ENCODE assay signal across 11 cellular contexts in genomic region chr16:66844009-66844341, GRCh38. TPM values are rescaled to one million over a fixed set of nuclear protein-coding genes. Genes with fewer than 3 reads are reported as not detected.
A peak's percentile ranks its signal among the peaks of the same experiment; 100 is the strongest.
DNase-seq lines count a peak whose midpoint lies in the region; ATAC-seq, FAIRE-seq and TF ChIP-seq lines count a peak whose summit lies in the region.
"Had no signal": no experiment of that assay in that cellular context is flagged by ENCODE, and none has a peak within 500 bp of the region (broad histone marks: within the 10 kb centered on the region; RNA-seq: fewer than 3 reads in every experiment).

No MANE protein-coding gene starts in this region.

- peaks cover 39% of the 10 kb centered on the region for H3K27me3 ChIP-seq in astrocyte (ENCODE audit: insufficient read depth, low read length)
- peaks cover 29% of the 10 kb centered on the region for H3K27me3 ChIP-seq in lower lobe of right lung (ENCODE audit: low read depth)
- H3K27me3 ChIP-seq in stomach: peaks cover 5 to 59% (median 36%) of the 10 kb centered on the region in 3 donors
- peaks cover 31% of the 10 kb centered on the region for H3K27me3 ChIP-seq in BE2C

- no peaks in the 10 kb centered on the region for H3K9me3 Mint-ChIP-seq in activated CD8-positive, alpha-beta memory T cell treated with anti-CD3 and anti-CD28 coated beads, Interleukin-2, amount 10 ng/mL, durations not matched to agents 7 days and 5 days (ENCODE audit: low read depth)
- peaks cover 11% of the 10 kb centered on the region for H3K9me3 Mint-ChIP-seq in astrocyte (ENCODE audit: unreplicated experiment)

- TF ChIP-seq CTCF in astrocyte (IDR thresholded peaks at IDR 0.05; ENCODE audit: insufficient read depth, low read depth, low read length) (no peak), lower lobe of right lung (IDR thresholded peaks at IDR 0.05) (no peak), stomach (IDR thresholded peaks at IDR 0.05) (no peak), BE2C (IDR thresholded peaks at IDR 0.05; ENCODE audit: low read depth, low read length) (no peak)

- H3K27ac Mint-ChIP-seq in activated CD8-positive, alpha-beta memory T cell treated with anti-CD3 and anti-CD28 coated beads, Interleukin-2, amount 10 ng/mL, durations not matched to agents 7 days and 5 days: no peak overlapping the region
- H3K27ac Mint-ChIP-seq in astrocyte (ENCODE audit: unreplicated experiment): no peak overlapping the region

- H3K4me1 Mint-ChIP-seq in activated CD8-positive, alpha-beta memory T cell treated with anti-CD3 and anti-CD28 coated beads, Interleukin-2, amount 10 ng/mL, durations not matched to agents 7 days and 5 days: peaks cover 20% of the 10 kb centered on the region
- H3K4me1 Mint-ChIP-seq in astrocyte (ENCODE audit: low read depth, unreplicated experiment): peaks cover 5% of the 10 kb centered on the region

- H3K9me3 ChIP-seq in astrocyte (ENCODE audit: insufficient read depth, low read depth, low read length) (no peaks in the 10 kb centered on the region), lower lobe of right lung (no peaks in the 10 kb centered on the region), stomach (no peaks in the 10 kb centered on the region), BE2C (no peaks in the 10 kb centered on the region)

- CTCF ChIA-PET in activated CD8-positive, alpha-beta memory T cell treated with anti-CD3 and anti-CD28 coated beads, Interleukin-2, amount 10 ng/mL, durations not matched to agents 7 days and 5 days (lab: Charles Lee): interaction anchor here (2.5 to 5.4 kb wide), 2 partner anchors 14 to 24 kb away, joined by 12 to 47 read pairs; partner anchors contain the start of gene NAE1

- no peak for ATAC-seq in activated CD8-positive, alpha-beta memory T cell treated with anti-CD3 and anti-CD28 coated beads, Interleukin-2, amount 10 ng/mL, durations not matched to agents 7 days and 5 days
- peak in 1 of 2 donors; percentile 35 for ATAC-seq in lower lobe of right lung

- WGBS in stomach, 5 donors: 6 to 53% (median 19%) methylated on average over 6 to 14 of the region's 14 CpGs

- peaks cover 5% of the 10 kb centered on the region for H4K20me1 ChIP-seq in astrocyte (ENCODE audit: insufficient read depth, low read length)

- no peaks in the 10 kb centered on the region for H3K36me3 Mint-ChIP-seq in activated CD8-positive, alpha-beta memory T cell treated with anti-CD3 and anti-CD28 coated beads, Interleukin-2, amount 10 ng/mL, durations not matched to agents 7 days and 5 days
- peaks cover 5% of the 10 kb centered on the region for H3K36me3 Mint-ChIP-seq in astrocyte (ENCODE audit: low read depth, unreplicated experiment)

- TF ChIP-seq POLR2A in stomach (IDR thresholded peaks at IDR 0.05): no peak

- H3K4me3 ChIP-seq in astrocyte (ENCODE audit: insufficient read depth, low read depth, low read length) (no peak overlapping the region), lower lobe of right lung (peak overlapping the region; percentile 45), stomach (peak overlapping the region; percentile 40 to 65 (median 48)), BE2C (ENCODE audit: low read depth, low read length) (no peak overlapping the region)

- intact Hi-C loops in lower lobe of right lung (cut with DNase I): no loop called here
- intact Hi-C loops in stomach (cut with DNase I; ENCODE audit: low total_unique reads): no loop called here

- peak; percentile 42 for DNase-seq in activated CD8-positive, alpha-beta memory T cell treated with anti-CD3 and anti-CD28 coated beads, Interleukin-2, amount 50 U/mL, for 48 hours
- DNase-seq in activated CD8-positive, alpha-beta memory T cell treated with anti-CD3 and anti-CD28 coated beads, Interleukin-2, amount 10 ng/mL, durations not matched to agents 7 days and 5 days: no peak
- DNase-seq in astrocyte (ENCODE audit: low read depth) (no peak), lower lobe of right lung (no peak), stomach (no peak), GDM1 (lab: John Stamatoyannopoulos, UW) (no peak), BE2C (no peak), frontal cortex (ENCODE audit: low spot score in 2 of 2) (no peak)
- DNase-seq: left cardiac atrium; NCI-H1105 treated with DMSO at 0.1 percent for 48 hours; stimulated activated CD4-positive, alpha-beta T cell treated with anti-CD3 and anti-CD28 coated beads, Interleukin-1b, Interleukin-23, amount 100 ng/mL, for 48 hours had no signal

- no peak for TF ChIP-seq EP300 in stomach (IDR thresholded peaks at IDR 0.05)

- H3K9ac ChIP-seq in astrocyte (ENCODE audit: low read length): no peak overlapping the region

- H3K4me2 ChIP-seq in astrocyte (ENCODE audit: low read length): peak overlapping the region; percentile 86

- H3K79me2 ChIP-seq in astrocyte (ENCODE audit: insufficient read depth, low read length): no peaks in the 10 kb centered on the region

- H3K4me1 ChIP-seq in astrocyte (ENCODE audit: insufficient read depth, low read length) (peaks cover 9% of the 10 kb centered on the region), lower lobe of right lung (peaks cover 14% of the 10 kb centered on the region), stomach (peaks cover 14 to 20% (median 16%) of the 10 kb centered on the region in 4 donors), BE2C (peaks cover 4% of the 10 kb centered on the region)

- peaks cover 55% of the 10 kb centered on the region for H3K27me3 Mint-ChIP-seq in activated CD8-positive, alpha-beta memory T cell treated with anti-CD3 and anti-CD28 coated beads, Interleukin-2, amount 10 ng/mL, durations not matched to agents 7 days and 5 days
- H3K27me3 Mint-ChIP-seq in astrocyte (ENCODE audit: low read depth, unreplicated experiment): peaks cover 83% of the 10 kb centered on the region

- H3K36me3 ChIP-seq in astrocyte (ENCODE audit: insufficient read depth, low read length) (no peaks in the 10 kb centered on the region), lower lobe of right lung (no peaks in the 10 kb centered on the region), stomach (no peaks in the 10 kb centered on the region), BE2C (no peaks in the 10 kb centered on the region)

- no peak overlapping the region for H3K27ac ChIP-seq in astrocyte (ENCODE audit: low read depth, low read length)
- H3K27ac ChIP-seq in lower lobe of right lung: no peak overlapping the region
- no peak overlapping the region for H3K27ac ChIP-seq in stomach

- no peak overlapping the region for H2AFZ ChIP-seq in astrocyte (ENCODE audit: low read depth, low read length)

- no peak for FAIRE-seq in astrocyte (lab: Jason Lieb, UNC)
- FAIRE-seq in frontal cortex (lab: Jason Lieb, UNC): no peak

- no peak overlapping the region for H3K4me3 Mint-ChIP-seq in activated CD8-positive, alpha-beta memory T cell treated with anti-CD3 and anti-CD28 coated beads, Interleukin-2, amount 10 ng/mL, durations not matched to agents 7 days and 5 days
- H3K4me3 Mint-ChIP-seq in astrocyte (ENCODE audit: unreplicated experiment): peak overlapping the region; percentile 70

RNA-seq across cellular contexts. Expression of gene CA7, which starts 0.2 kb away (rescaled TPM):
- not detected for total RNA-seq in activated CD8-positive, alpha-beta memory T cell treated with anti-CD3 and anti-CD28 coated beads, Interleukin-2, amount 10 ng/mL, durations not matched to agents 7 days and 5 days
- total RNA-seq in astrocyte (not detected in 2 replicates), lower lobe of right lung (not detected), stomach (10 to 100 TPM in 1 of 5 donors, under 1 TPM in 1, not detected in 3; 0.55 to 27.8 TPM), frontal cortex (not detected)
- polyA plus RNA-seq in stomach: under 1 TPM in 1 of 3 donors, not detected in 2; 0.10 TPM
- polyA plus RNA-seq in BE2C (2012; ENCODE audit: insufficient read depth, insufficient read length, low read depth): not detected
- total RNA-seq: left cardiac atrium had no signal

RNA-seq across cellular contexts. Expression of gene NAE1, which starts 13.2 kb away (rescaled TPM):
- 10 to 100 TPM; 81.1 to 88.5 TPM for total RNA-seq in activated CD8-positive, alpha-beta memory T cell treated with anti-CD3 and anti-CD28 coated beads, Interleukin-2, amount 10 ng/mL, durations not matched to agents 7 days and 5 days
- total RNA-seq in astrocyte (55.0 and 65.0 TPM in 2 replicates), lower lobe of right lung (37.4 TPM), stomach (10 to 100 TPM in 4 of 5 donors, 1 to 10 TPM in 1; 4.5 to 72.1 (median 16.9) TPM), frontal cortex (110 TPM)
- polyA plus RNA-seq in stomach: 10 to 100 TPM; 25.6 to 40.8 (median 32.0) TPM
- polyA plus RNA-seq in BE2C (2012; ENCODE audit: insufficient read depth, insufficient read length, low read depth): 39.2 TPM

RNA-seq across cellular contexts. Expression of gene PDP2, which starts 36.3 kb away (rescaled TPM):
- 10 to 100 TPM; 29.2 to 33.3 TPM for total RNA-seq in activated CD8-positive, alpha-beta memory T cell treated with anti-CD3 and anti-CD28 coated beads, Interleukin-2, amount 10 ng/mL, durations not matched to agents 7 days and 5 days
- 12.1 and 16.8 TPM in 2 replicates for total RNA-seq in astrocyte
- total RNA-seq in lower lobe of right lung: 16.9 TPM
- 10 to 100 TPM in 1 of 5 donors, 1 to 10 TPM in 4; 4.9 to 96.9 (median 7.5) TPM for total RNA-seq in stomach
- 1 to 10 TPM; 1.6 to 2.1 (median 1.9) TPM for polyA plus RNA-seq in stomach
- polyA plus RNA-seq in BE2C (2012; ENCODE audit: insufficient read depth, insufficient read length, low read depth): 15.8 TPM
- 8.6 TPM for total RNA-seq in frontal cortex

RNA-seq across cellular contexts. Expression of gene TERB1, which starts 42.6 kb away (rescaled TPM):
- under 1 TPM in 1 of 2 experiments, not detected in 1; 0.47 TPM for total RNA-seq in activated CD8-positive, alpha-beta memory T cell treated with anti-CD3 and anti-CD28 coated beads, Interleukin-2, amount 10 ng/mL, durations not matched to agents 7 days and 5 days
- total RNA-seq in astrocyte: 0.16 and 0.50 TPM in 2 replicates
- total RNA-seq in lower lobe of right lung: not detected
- total RNA-seq in stomach: not detected
- not detected for polyA plus RNA-seq in stomach
- not detected for polyA plus RNA-seq in BE2C (2012; ENCODE audit: insufficient read depth, insufficient read length, low read depth)
- 0.41 TPM for total RNA-seq in frontal cortex
- total RNA-seq: left cardiac atrium had no signal

Comparison
In these comparisons a context has a peak if more than half of its experiments do, and no peak if none do; other contexts are left out.
1. H3K4me3 ChIP-seq: peak in lower lobe of right lung (single experiment) and stomach (4 of 4); none in astrocyte (single experiment) and BE2C (single experiment).